In genomic region chr19:16625183-16625958, GRCh38 we compare ENCODE assay signal across 1 cellular context.
TF ChIP-seq lines count a peak whose summit lies in the region.

No MANE protein-coding gene starts in this region.

TF ChIP-seq in HepG2, 621 proteins besides CTCF, POLR2A, EP300 and RAD21:
- TF ChIP-seq XBP1 (CRISPR knock-in tag; IDR thresholded peaks at IDR 0.05) (no peak), DNMT3B (CRISPR knock-in tag; conservative IDR thresholded peaks at IDR 0.05) (no peak), ZBTB33 (CRISPR knock-in tag; IDR thresholded peaks at IDR 0.05) (peak; percentile 91), ZNF382 (CRISPR knock-in tag; IDR thresholded peaks at IDR 0.05; ENCODE audit: borderline replicate concordance) (no peak), SAP130 (CRISPR knock-in tag; IDR thresholded peaks at IDR 0.05; ENCODE audit: low read depth) (0 out of 2 replicates have a peak, but pooled peaks have one; percentile 23), KLF13 (CRISPR knock-in tag; IDR thresholded peaks at IDR 0.05) (no peak), ZNF747 (CRISPR knock-in tag; IDR thresholded peaks at IDR 0.05; ENCODE audit: borderline replicate concordance) (no peak), ZIK1 (CRISPR knock-in tag; IDR thresholded peaks at IDR 0.05; ENCODE audit: borderline replicate concordance, low read depth) (no peak), ZBTB26 (CRISPR knock-in tag; IDR thresholded peaks at IDR 0.05; ENCODE audit: borderline replicate concordance) (no peak), MNT (IDR thresholded peaks at IDR 0.05) (no peak), LBX2 (CRISPR knock-in tag; IDR thresholded peaks at IDR 0.05; ENCODE audit: borderline replicate concordance) (no peak)
TF ChIP-seq in HepG2: peak in this region for 2.
